ENCODE assay signal across 9 cellular contexts in the genomic region with DNA sequence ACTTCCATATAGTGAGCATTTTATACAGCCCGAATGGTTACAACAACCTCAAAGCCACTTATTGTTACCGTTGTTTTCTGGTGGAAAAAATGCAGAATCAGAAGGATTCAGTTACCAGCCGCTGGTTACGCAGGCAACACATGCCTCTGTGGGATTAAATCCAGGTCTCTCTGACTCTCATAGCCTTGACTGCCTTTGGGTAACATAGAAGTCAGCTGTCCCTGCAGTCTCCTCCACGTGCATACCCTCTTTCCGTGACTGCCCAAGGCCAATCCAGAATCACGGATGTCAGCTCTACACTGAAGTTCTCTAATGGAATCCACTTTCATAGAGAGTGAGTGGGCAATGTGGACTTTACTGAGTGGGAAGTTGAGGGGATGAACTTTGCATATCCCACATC.
"Had no signal": no experiment of that assay in that cellular context is flagged by ENCODE, and none has a peak within 500 bp of the region (broad histone marks: within the 10 kb centered on the region; RNA-seq: fewer than 3 reads in every experiment).

No MANE protein-coding gene starts in this region.

- ATAC-seq: HepG2, K562 had no signal

- H3K9me3 Mint-ChIP-seq: IgD-negative memory B cell had no signal

- H3K9ac ChIP-seq: KMS-11 had no signal

- H3K27ac Mint-ChIP-seq: IgD-negative memory B cell had no signal

- H3K4me3 ChIP-seq: K562 had no signal

- H3K4me3 Mint-ChIP-seq: IgD-negative memory B cell had no signal

- FAIRE-seq: HepG2, HTR-8/SVneo, K562 had no signal

- DNase-seq: IMR-90, KBM-7, KG1 had no signal

- H3K36me3 Mint-ChIP-seq: IgD-negative memory B cell had no signal

- H3K4me1 Mint-ChIP-seq: IgD-negative memory B cell had no signal

- H3K4me2 ChIP-seq: KMS-11 had no signal

- H3K27ac ChIP-seq: HL-60, KMS-11 had no signal
